In genomic region chr5:65037845-65038815, GRCh38 we compare ENCODE assay signal across 8 cellular contexts.
DNase-seq lines count a peak whose midpoint lies in the region; ATAC-seq and TF ChIP-seq lines count a peak whose summit lies in the region.

No MANE protein-coding gene starts in this region.

- DNase-seq in CD8-positive, alpha-beta memory T cell = peak in 3 of 5 donors; percentile 13 to 46 (median 32)
- DNase-seq in HFF-Myc (ENCODE audit: extremely low read depth, low read depth) (no peak), lower lobe of right lung (no peak), NCI-H526 treated with DMSO at 0.1 percent for 48 hours (lab: John Stamatoyannopoulos, UW) (no peak), NAMALWA (ENCODE audit: low spot score) (no peak)

- H3K36me3 ChIP-seq in CD8-positive, alpha-beta memory T cell (ENCODE audit: insufficient read depth, low read length) = no peaks in the 10 kb centered on the region
- H3K36me3 ChIP-seq in lower lobe of right lung = no peaks in the 10 kb centered on the region

- peak; percentile 42 for TF ChIP-seq CTCF in HFF-Myc (IDR thresholded peaks at IDR 0.05; ENCODE audit: low read depth, low read length, missing control alignments)
- TF ChIP-seq CTCF in lower lobe of right lung (IDR thresholded peaks at IDR 0.05) = peak; percentile 28

- CTCF ChIA-PET in CD8-positive, alpha-beta memory T cell (lab: Charles Lee) = interaction anchor here (0.9 to 1.5 kb wide), 3 partner anchors 10 to 445 kb away, joined by 4 to 5 read pairs (median 4); no protein-coding TSS in a partner anchor

- no peaks in the 10 kb centered on the region for H3K9me3 Mint-ChIP-seq in CD8-positive, alpha-beta memory T cell

- H3K4me1 ChIP-seq in CD8-positive, alpha-beta memory T cell (ENCODE audit: insufficient read depth, low read length) = peaks cover 28% of the 10 kb centered on the region
- H3K4me1 ChIP-seq in lower lobe of right lung = peaks cover 30% of the 10 kb centered on the region

- peak overlapping the region in 6 of 7 donors; percentile 11 to 67 (median 36) for H3K4me3 Mint-ChIP-seq in CD8-positive, alpha-beta memory T cell

- no peaks in the 10 kb centered on the region for H3K27me3 ChIP-seq in CD8-positive, alpha-beta memory T cell (ENCODE audit: insufficient read depth, low read length, poor library complexity, severe bottlenecking)
- no peaks in the 10 kb centered on the region for H3K27me3 ChIP-seq in lower lobe of right lung (ENCODE audit: low read depth)

- peaks cover 0 to 2% of the 10 kb centered on the region in 2 donors for H3K27me3 Mint-ChIP-seq in CD8-positive, alpha-beta memory T cell

- H3K27ac ChIP-seq in CD8-positive, alpha-beta memory T cell (ENCODE audit: low read depth, low read length) = no peak overlapping the region
- H3K27ac ChIP-seq in angular gyrus (ENCODE audit: low read depth, low read length) = peak overlapping the region; percentile 19
- peak overlapping the region; percentile 88 for H3K27ac ChIP-seq in lower lobe of right lung

- no peak for ATAC-seq in lower lobe of right lung
- ATAC-seq in GM18873 (IDR thresholded peaks at IDR 0.05; ENCODE audit: low FRiP score, unreplicated experiment) = no peak
- ATAC-seq in GM21423 (IDR thresholded peaks at IDR 0.05; ENCODE audit: unreplicated experiment) = no peak

- intact Hi-C loops in lower lobe of right lung (cut with DNase I) = no loop called here

- no peaks in the 10 kb centered on the region for H3K9me3 ChIP-seq in CD8-positive, alpha-beta memory T cell (ENCODE audit: low read length)
- H3K9me3 ChIP-seq in lower lobe of right lung = no peaks in the 10 kb centered on the region

- POLR2A ChIA-PET in CD8-positive, alpha-beta memory T cell (lab: Charles Lee) = no interaction called here

- peaks cover 0 to 7% (median 0%) of the 10 kb centered on the region in 3 donors for H3K36me3 Mint-ChIP-seq in CD8-positive, alpha-beta memory T cell

- H3K4me1 Mint-ChIP-seq in CD8-positive, alpha-beta memory T cell = peaks cover 28 to 42% (median 34%) of the 10 kb centered on the region in 3 donors

- no peak overlapping the region for H3K4me3 ChIP-seq in CD8-positive, alpha-beta memory T cell (ENCODE audit: low read length)
- no peak overlapping the region for H3K4me3 ChIP-seq in HFF-Myc (replicated peaks; ENCODE audit: low read depth, low read length)
- no peak overlapping the region for H3K4me3 ChIP-seq in lower lobe of right lung

- H3K27ac Mint-ChIP-seq in CD8-positive, alpha-beta memory T cell = peak overlapping the region; percentile 91 to 99 (median 98)

Comparison
In these comparisons a context has a peak if more than half of its experiments do, and no peak if none do; other contexts are left out.
1. DNase-seq: peak in CD8-positive, alpha-beta memory T cell (3 of 5); none in HFF-Myc (single experiment), lower lobe of right lung (single experiment), NCI-H526 treated with DMSO at 0.1 percent for 48 hours (single experiment) and NAMALWA (single experiment).